8 cellular contexts compared by ENCODE assay signal in the genomic region with DNA sequence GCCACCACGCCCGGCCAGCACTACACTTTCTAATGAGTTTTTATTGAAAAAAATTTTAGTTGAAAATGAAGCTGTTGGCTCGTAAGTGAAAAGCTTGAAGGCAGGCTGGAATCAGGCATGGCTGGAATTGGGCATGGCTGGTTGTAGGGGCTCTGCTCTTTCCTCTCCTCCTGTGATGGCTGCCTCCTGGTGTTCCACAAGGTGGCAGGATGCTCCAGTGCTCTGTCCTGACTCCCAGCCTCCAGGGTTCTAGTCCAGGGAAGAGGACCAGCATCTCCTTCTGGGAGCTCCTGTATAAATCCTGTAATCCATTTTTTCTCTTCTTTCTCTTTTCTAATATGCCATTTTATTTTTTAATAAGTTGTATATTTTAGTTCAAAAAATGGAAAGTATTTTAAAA. TPM values are rescaled to one million over a fixed set of nuclear protein-coding genes. Genes with fewer than 3 reads are reported as not detected.
DNase-seq lines count a peak whose midpoint lies in the region; ATAC-seq and TF ChIP-seq lines count a peak whose summit lies in the region.

No MANE protein-coding gene starts in this region.

- H2BK12ac ChIP-seq in H9 (ENCODE audit: insufficient read length, low read depth, low read length): no peak overlapping the region

- H4K20me1 ChIP-seq in H9 (ENCODE audit: control insufficient read depth, insufficient read depth, insufficient read length): no peaks in the 10 kb centered on the region

- no peak overlapping the region for H3K27ac Mint-ChIP-seq in H9

- no peak overlapping the region for H3K56ac ChIP-seq in H9 (ENCODE audit: insufficient read length, low read depth, low read length)

- H3K79me2 ChIP-seq in H9 (ENCODE audit: insufficient read depth, low read length): no peaks in the 10 kb centered on the region

- no peak overlapping the region for H3K9ac ChIP-seq in H9 (ENCODE audit: extremely low read depth, insufficient read length, low read length)

- H3K4me3 ChIP-seq in BE2C (ENCODE audit: low read depth, low read length) (no peak overlapping the region), iPS DF 6.9 (ENCODE audit: low read length) (no peak overlapping the region)

- DNase-seq in BE2C: peak; percentile 68
- DNase-seq in H9: peak; percentile 67
- DNase-seq in SK-MEL-5 (ENCODE audit: low read depth, low spot score): peak; percentile 73
- DNase-seq in iPS DF 6.9 (ENCODE audit: low read depth, low spot score): peak; percentile 39
- no peak for DNase-seq in stimulated activated naive CD4-positive, alpha-beta T cell (lab: John Stamatoyannopoulos, UW)
- no peak for DNase-seq in cortex of kidney (lab: John Stamatoyannopoulos, UW)

- no peak overlapping the region for H2BK15ac ChIP-seq in H9 (ENCODE audit: low read depth, low read length)

- H3K9me3 ChIP-seq in BE2C (no peaks in the 10 kb centered on the region), H9 (ENCODE audit: control insufficient read depth, low read depth, low read length) (no peaks in the 10 kb centered on the region), iPS DF 6.9 (ENCODE audit: control insufficient read depth, insufficient read depth, low read length) (no peaks in the 10 kb centered on the region)

- no peaks in the 10 kb centered on the region for H3K79me1 ChIP-seq in H9 (ENCODE audit: insufficient read depth, low read depth, low read length, poor library complexity, severe bottlenecking)

- no peak overlapping the region for H2BK20ac ChIP-seq in H9 (ENCODE audit: low read depth, low read length, poor library complexity, severe bottlenecking)

- peaks cover 11 to 13% of the 10 kb centered on the region in 2 experiments for H3K4me1 Mint-ChIP-seq in H9

- H3K4ac ChIP-seq in H9 (ENCODE audit: low read depth, low read length): no peak overlapping the region

- ATAC-seq in HG02938 (IDR thresholded peaks at IDR 0.05; ENCODE audit: unreplicated experiment) (no peak), GM21423 (IDR thresholded peaks at IDR 0.05; ENCODE audit: unreplicated experiment) (no peak)

- H3K36me3 ChIP-seq in BE2C: no peaks in the 10 kb centered on the region; the same call in 1 of the 2 replicates
- H3K36me3 ChIP-seq in iPS DF 6.9 (ENCODE audit: control insufficient read depth, insufficient read depth, low read length): no peaks in the 10 kb centered on the region

- H3K27me3 ChIP-seq in BE2C (no peaks in the 10 kb centered on the region), H9 (ENCODE audit: insufficient read depth, low read length) (no peaks in the 10 kb centered on the region), iPS DF 6.9 (ENCODE audit: control insufficient read depth, insufficient read depth, low read length) (no peaks in the 10 kb centered on the region)

- no peak overlapping the region for H4K91ac ChIP-seq in H9 (ENCODE audit: insufficient read length, low read depth, low read length)

- no peak overlapping the region for H4K5ac ChIP-seq in H9 (ENCODE audit: insufficient read length, low read depth, low read length)

- H3K27me3 Mint-ChIP-seq in H9 (ENCODE audit: low read depth): no peaks in the 10 kb centered on the region

- no peak overlapping the region for H3K4me2 ChIP-seq in H9 (ENCODE audit: insufficient read depth, insufficient read length, low read length)

- no peak overlapping the region for H3K14ac ChIP-seq in H9 (ENCODE audit: insufficient read depth, low read length)

- H3T11ph ChIP-seq in H9 (ENCODE audit: low read length): no peak overlapping the region

- H3K27ac ChIP-seq in H9 (ENCODE audit: insufficient read length, low read depth, low read length) (no peak overlapping the region), iPS DF 6.9 (ENCODE audit: low read length) (no peak overlapping the region)

- H2BK120ac ChIP-seq in H9 (ENCODE audit: low read depth, low read length, poor library complexity, severe bottlenecking): no peak overlapping the region

- H3K36me3 Mint-ChIP-seq in H9 (ENCODE audit: insufficient read depth in 1 of 3, low read depth in 3 of 3): peaks cover 0 to 17% (median 1%) of the 10 kb centered on the region in 3 experiments; a peak in 4 of 7 replicates

- H2AK5ac ChIP-seq in H9 (ENCODE audit: insufficient read length, low read length): no peak overlapping the region

- TF ChIP-seq CTCF in BE2C (IDR thresholded peaks at IDR 0.05; ENCODE audit: low read depth, low read length) (peak; percentile 85), H9 (conservative IDR thresholded peaks at IDR 0.05) (peak; percentile 81)

- no peaks in the 10 kb centered on the region for H3K9me3 Mint-ChIP-seq in H9

- no peak overlapping the region for H2AFZ ChIP-seq in H9 (ENCODE audit: low read length)

- no peak overlapping the region for H4K8ac ChIP-seq in H9 (replicated peaks; ENCODE audit: insufficient read length, low read depth, low read length)

- H3K23ac ChIP-seq in H9 (ENCODE audit: insufficient read length, low read depth, low read length): no peak overlapping the region

- no peak overlapping the region for H3K4me3 Mint-ChIP-seq in H9

- in situ Hi-C loops in SK-MEL-5 (cut with HindIII; ENCODE audit: low pct_unique_long_range_greater_than_20kb, low sequenced_read_pairs): no loop called here

- no CpG with 5 or more reads among the region's 3 CpGs for WGBS in H9 (ENCODE audit: extremely low coverage, insufficient read length, low lambda C conversion rate)
- no CpG with 5 or more reads among the region's 3 CpGs for WGBS in iPS DF 6.9 (ENCODE audit: insufficient coverage, insufficient read length)

- H2BK5ac ChIP-seq in H9 (ENCODE audit: insufficient read length, low read length): no peak overlapping the region

- no peaks in the 10 kb centered on the region for H3K23me2 ChIP-seq in H9 (ENCODE audit: insufficient read length, low read depth, low read length, poor library complexity, severe bottlenecking)

- no peak overlapping the region for H3K18ac ChIP-seq in H9 (ENCODE audit: insufficient read length, low read depth, low read length)

- H3K4me1 ChIP-seq in BE2C: no peaks in the 10 kb centered on the region
- H3K4me1 ChIP-seq in H9 (ENCODE audit: insufficient read depth, low read length): no peaks in the 10 kb centered on the region
- no peaks in the 10 kb centered on the region for H3K4me1 ChIP-seq in iPS DF 6.9 (ENCODE audit: control insufficient read depth, insufficient read depth, low read length)

RNA-seq across cellular contexts. Expression of a gene that starts 57.2 kb away (rescaled TPM):
- 10.3 TPM for polyA plus RNA-seq in BE2C (2012; ENCODE audit: insufficient read depth, insufficient read length, low read depth)
- 70.6 and 72.2 TPM in 2 replicates for total RNA-seq in H9 (2021)
- 40.0 and 42.7 TPM in 2 replicates for total RNA-seq in SK-MEL-5 (2014; rRNA removed; shearing (Covaris generic))
- polyA plus RNA-seq in SK-MEL-5 (2015; cell fraction: cytosol; rRNA removed): 59.0 and 60.8 TPM in 2 replicates
- 41.7 and 55.9 TPM in 2 replicates for polyA plus RNA-seq in SK-MEL-5 (2015; cell fraction: nucleus; rRNA removed)

RNA-seq across cellular contexts. Expression of a gene that starts 57.5 kb away (rescaled TPM):
- 4.4 TPM for polyA plus RNA-seq in BE2C (2012; ENCODE audit: insufficient read depth, insufficient read length, low read depth)
- 16.7 and 17.3 TPM in 2 replicates for total RNA-seq in H9 (2021)
- total RNA-seq in SK-MEL-5 (2014; rRNA removed; shearing (Covaris generic)): 17.4 and 18.7 TPM in 2 replicates
- polyA plus RNA-seq in SK-MEL-5 (2015; cell fraction: cytosol; rRNA removed): 11.9 and 19.7 TPM in 2 replicates
- 10.6 and 12.0 TPM in 2 replicates for polyA plus RNA-seq in SK-MEL-5 (2015; cell fraction: nucleus; rRNA removed)

Comparison
In these comparisons a context has a peak if more than half of its experiments do, and no peak if none do; other contexts are left out.
1. DNase-seq: peak in BE2C (single experiment), H9 (single experiment), SK-MEL-5 (single experiment) and iPS DF 6.9 (single experiment); none in stimulated activated naive CD4-positive, alpha-beta T cell (0 of 6) and cortex of kidney (single experiment).